Comparison of ENCODE assay signal across 39 cellular contexts in genomic region chr16:56907401-56907800, GRCh38. TPM values are rescaled to one million over a fixed set of nuclear protein-coding genes. Genes with fewer than 3 reads are reported as not detected.
"Had no signal": no experiment of that assay in that cellular context is flagged by ENCODE, and none has a peak within 500 bp of the region (broad histone marks: within the 10 kb centered on the region; RNA-seq: fewer than 3 reads in every experiment).

No MANE protein-coding gene starts in this region.

- H3K4me3 Mint-ChIP-seq: activated CD4-positive, alpha-beta memory T cell treated with anti-CD3 and anti-CD28 coated beads for 36 hours; activated CD4-positive, alpha-beta T cell treated with anti-CD3 and anti-CD28 coated beads for 36 hours; activated CD4-positive, alpha-beta T cell treated with anti-CD3 and anti-CD28 coated beads, Interleukin-2, amount 10 ng/mL, durations not matched to agents 7 days and 5 days; activated CD8-positive, alpha-beta T cell treated with anti-CD3 and anti-CD28 coated beads for 36 hours; activated naive CD4-positive, alpha-beta T cell treated with anti-CD3 and anti-CD28 coated beads for 36 hours; activated naive CD8-positive, alpha-beta T cell treated with anti-CD3 and anti-CD28 coated beads for 36 hours; activated T-cell treated with anti-CD3 and anti-CD28 coated beads, Interleukin-2, amount 50 U/mL, for 4 hours; activated T-cell treated with anti-CD3 and anti-CD28 coated beads, Interleukin-2, amount 50 U/mL, for 72 hours; activated T-helper 1 cell treated with anti-CD3 and anti-CD28 coated beads, Interleukin-12 subunit alpha, Interleukin-12 subunit beta, Interleukin-2, Interleukin-4 antibody, amounts not matched to agents 30 ng/mL and 10 ng/mL and 1 ng/mL, durations not matched to agents 14 hours and 24 hours and 36 hours; activated T-helper 17 cell treated with anti-CD3 and anti-CD28 coated beads, Interleukin-2, amount 50 U/mL, for 72 hours; T-helper 1 cell treated with Interleukin-12 subunit alpha and Interleukin-12 subunit beta and Interleukin-4 antibody, amounts not matched to agents 30 μg/mL and 1 μg/mL, for 36 hours; T-helper 2 cell treated with Interferon-gamma antibody and Interleukin-4, amounts not matched to agents 5 μg/mL and 100 μg/mL, for 36 hours had no signal

- H3K4me3 ChIP-seq: adrenal gland, body of pancreas, breast epithelium had no signal

- H3K27me3 ChIP-seq: adrenal gland, body of pancreas, brain microvascular endothelial cell, breast epithelium had no signal

- ATAC-seq: activated CD4-positive, alpha-beta T cell treated with anti-CD3 and anti-CD28 coated beads for 36 hours; activated CD4-positive, CD25-positive, alpha-beta regulatory T cell treated with anti-CD3 and anti-CD28 coated beads, Interleukin-2, amount 50 U/mL, for 24 hours; activated CD8-positive, alpha-beta T cell treated with anti-CD3 and anti-CD28 coated beads for 36 hours; activated naive CD4-positive, alpha-beta T cell treated with anti-CD3 and anti-CD28 coated beads, Interleukin-2, amount 50 U/mL, for 72 hours; activated T-cell treated with anti-CD3 and anti-CD28 coated beads, Interleukin-2, amount 50 U/mL, for 4 hours; activated T-cell treated with anti-CD3 and anti-CD28 coated beads, Interleukin-2, amount 50 U/mL, for 72 hours; activated T-helper 17 cell treated with anti-CD3 and anti-CD28 coated beads, Interleukin-2, amount 50 U/mL, for 72 hours; body of pancreas had no signal

- H3K27ac Mint-ChIP-seq: activated CD4-positive, alpha-beta memory T cell treated with anti-CD3 and anti-CD28 coated beads for 36 hours; activated CD4-positive, alpha-beta T cell treated with anti-CD3 and anti-CD28 coated beads for 36 hours; activated CD4-positive, alpha-beta T cell treated with anti-CD3 and anti-CD28 coated beads, Interleukin-2, amount 10 ng/mL, durations not matched to agents 7 days and 5 days; activated CD8-positive, alpha-beta T cell treated with anti-CD3 and anti-CD28 coated beads for 36 hours; activated naive CD4-positive, alpha-beta T cell treated with anti-CD3 and anti-CD28 coated beads for 36 hours; activated naive CD4-positive, alpha-beta T cell treated with anti-CD3 and anti-CD28 coated beads, Interleukin-2, amount 50 U/mL, for 72 hours; activated naive CD8-positive, alpha-beta T cell treated with anti-CD3 and anti-CD28 coated beads for 36 hours; activated T-cell treated with anti-CD3 and anti-CD28 coated beads, Interleukin-2, amount 50 U/mL, for 72 hours; activated T-helper 17 cell treated with anti-CD3 and anti-CD28 coated beads, Interleukin-2, amount 50 U/mL, for 72 hours; T-helper 1 cell treated with Interleukin-12 subunit alpha and Interleukin-12 subunit beta and Interleukin-4 antibody, amounts not matched to agents 30 μg/mL and 1 μg/mL, for 36 hours; T-helper 2 cell treated with Interferon-gamma antibody and Interleukin-4, amounts not matched to agents 5 μg/mL and 100 μg/mL, for 36 hours had no signal

- H3K36me3 ChIP-seq: adrenal gland, brain microvascular endothelial cell, breast epithelium had no signal

- H3K9me3 ChIP-seq: adrenal gland, body of pancreas, breast epithelium had no signal

- H3K4me1 ChIP-seq: breast epithelium had no signal

- DNase-seq: activated CD4-positive, alpha-beta memory T cell treated with anti-CD3 and anti-CD28 coated beads for 36 hours; activated CD4-positive, alpha-beta T cell treated with anti-CD3 and anti-CD28 coated beads for 1 hour; activated CD4-positive, alpha-beta T cell treated with anti-CD3 and anti-CD28 coated beads for 36 hours; activated CD4-positive, alpha-beta T cell treated with anti-CD3 and anti-CD28 coated beads for 48 hours; activated CD4-positive, alpha-beta T cell treated with anti-CD3 and anti-CD28 coated beads, Interleukin-2, amount 10 ng/mL, durations not matched to agents 7 days and 5 days; activated CD4-positive, CD25-positive, alpha-beta regulatory T cell; activated CD8-positive, alpha-beta memory T cell treated with anti-CD3 and anti-CD28 coated beads, Interleukin-2, amount 50 U/mL, for 4 hours; activated CD8-positive, alpha-beta T cell treated with anti-CD3 and anti-CD28 coated beads for 36 hours; activated effector memory CD4-positive, alpha-beta T cell treated with anti-CD3 and anti-CD28 coated beads, Interleukin-2, amount 50 U/mL, for 16 hours; activated gamma-delta T cell treated with Interleukin-2 at 50 U/mL for 16 hours; activated naive CD4-positive, alpha-beta T cell; activated naive CD4-positive, alpha-beta T cell treated with anti-CD3 and anti-CD28 coated beads for 36 hours; activated naive CD4-positive, alpha-beta T cell treated with anti-CD3 and anti-CD28 coated beads, Interleukin-2, amount 50 U/mL, for 16 hours; activated naive CD8-positive, alpha-beta T cell treated with anti-CD3 and anti-CD28 coated beads for 36 hours; activated T-cell treated with anti-CD3 and anti-CD28 coated beads for 4 hours; activated T-cell treated with anti-CD3 and anti-CD28 coated beads, Interleukin-2, amount 50 U/mL, for 1 hour; activated T-cell treated with anti-CD3 and anti-CD28 coated beads, Interleukin-2, amount 50 U/mL, for 4 hours; activated T-cell treated with anti-CD3 and anti-CD28 coated beads, Interleukin-2, amount 50 U/mL, for 72 hours; adrenal gland; amniotic stem cell; aorta; body of pancreas; brain microvascular endothelial cell; central memory CD4-positive, alpha-beta T cell; T-helper 1 cell; T-helper 2 cell; T-helper 9 cell had no signal

- H3K27ac ChIP-seq: adrenal gland, body of pancreas, brain microvascular endothelial cell, breast epithelium had no signal

- H3K9me3 Mint-ChIP-seq: activated CD4-positive, alpha-beta memory T cell treated with anti-CD3 and anti-CD28 coated beads for 36 hours; activated CD8-positive, alpha-beta T cell treated with anti-CD3 and anti-CD28 coated beads for 36 hours; activated naive CD4-positive, alpha-beta T cell treated with anti-CD3 and anti-CD28 coated beads for 36 hours; activated naive CD4-positive, alpha-beta T cell treated with anti-CD3 and anti-CD28 coated beads, Interleukin-2, amount 50 U/mL, for 72 hours; activated naive CD8-positive, alpha-beta T cell treated with anti-CD3 and anti-CD28 coated beads for 36 hours; activated T-cell treated with anti-CD3 and anti-CD28 coated beads, Interleukin-2, amount 50 U/mL, for 4 hours; activated T-helper 1 cell treated with anti-CD3 and anti-CD28 coated beads, Interleukin-12 subunit alpha, Interleukin-12 subunit beta, Interleukin-2, Interleukin-4 antibody, amounts not matched to agents 30 ng/mL and 10 ng/mL and 1 ng/mL, durations not matched to agents 14 hours and 24 hours and 36 hours; activated T-helper 17 cell treated with anti-CD3 and anti-CD28 coated beads, Interleukin-2, amount 50 U/mL, for 72 hours; T-helper 1 cell treated with Interleukin-12 subunit alpha and Interleukin-12 subunit beta and Interleukin-4 antibody, amounts not matched to agents 30 μg/mL and 1 μg/mL, for 36 hours; T-helper 2 cell treated with Interferon-gamma antibody and Interleukin-4, amounts not matched to agents 5 μg/mL and 100 μg/mL, for 36 hours had no signal

- H3K36me3 Mint-ChIP-seq: activated CD4-positive, alpha-beta memory T cell treated with anti-CD3 and anti-CD28 coated beads for 36 hours; activated naive CD4-positive, alpha-beta T cell treated with anti-CD3 and anti-CD28 coated beads, Interleukin-2, amount 50 U/mL, for 72 hours; activated naive CD8-positive, alpha-beta T cell treated with anti-CD3 and anti-CD28 coated beads for 36 hours had no signal

- H3K27me3 Mint-ChIP-seq: activated CD4-positive, alpha-beta memory T cell treated with anti-CD3 and anti-CD28 coated beads for 36 hours; activated CD4-positive, alpha-beta T cell treated with anti-CD3 and anti-CD28 coated beads for 36 hours; activated CD8-positive, alpha-beta T cell treated with anti-CD3 and anti-CD28 coated beads for 36 hours; activated naive CD8-positive, alpha-beta T cell treated with anti-CD3 and anti-CD28 coated beads for 36 hours had no signal

- FAIRE-seq: astrocyte, TTC549 had no signal

RNA-seq across cellular contexts. Expression of gene SLC12A3, which starts 42.4 kb away (rescaled TPM):
- total RNA-seq: activated CD4-positive, alpha-beta memory T cell treated with anti-CD3 and anti-CD28 coated beads for 36 hours; activated CD4-positive, alpha-beta T cell treated with anti-CD3 and anti-CD28 coated beads for 36 hours; activated CD4-positive, alpha-beta T cell treated with anti-CD3 and anti-CD28 coated beads, Interleukin-2, amount 10 ng/mL, durations not matched to agents 7 days and 5 days; activated CD8-positive, alpha-beta memory T cell treated with anti-CD3 and anti-CD28 coated beads for 36 hours; activated CD8-positive, alpha-beta T cell treated with anti-CD3 and anti-CD28 coated beads for 36 hours; activated naive CD4-positive, alpha-beta T cell treated with anti-CD3 and anti-CD28 coated beads for 36 hours; activated naive CD4-positive, alpha-beta T cell treated with anti-CD3 and anti-CD28 coated beads, Interleukin-2, amount 50 U/mL, for 72 hours; activated T-cell treated with anti-CD3 and anti-CD28 coated beads, Interleukin-2, amount 50 U/mL, for 4 hours; activated T-cell treated with anti-CD3 and anti-CD28 coated beads, Interleukin-2, amount 50 U/mL, for 72 hours; activated T-helper 1 cell treated with anti-CD3 and anti-CD28 coated beads, Interleukin-12 subunit alpha, Interleukin-12 subunit beta, Interleukin-2, Interleukin-4 antibody, amounts not matched to agents 30 ng/mL and 10 ng/mL and 1 ng/mL, durations not matched to agents 14 hours and 24 hours and 36 hours; activated T-helper 17 cell treated with anti-CD3 and anti-CD28 coated beads, Interleukin-2, amount 50 U/mL, for 72 hours; adrenal gland; aorta; body of pancreas; breast epithelium; cardiac septum; cerebellum had no signal
- polyA plus RNA-seq: aorta had no signal

RNA-seq across cellular contexts. Expression of gene CETP, which starts 54.3 kb away (rescaled TPM):
- total RNA-seq: activated CD4-positive, alpha-beta memory T cell treated with anti-CD3 and anti-CD28 coated beads for 36 hours; activated CD4-positive, alpha-beta T cell treated with anti-CD3 and anti-CD28 coated beads, Interleukin-2, amount 10 ng/mL, durations not matched to agents 7 days and 5 days; activated CD8-positive, alpha-beta T cell treated with anti-CD3 and anti-CD28 coated beads for 36 hours; activated naive CD4-positive, alpha-beta T cell treated with anti-CD3 and anti-CD28 coated beads for 36 hours; activated naive CD4-positive, alpha-beta T cell treated with anti-CD3 and anti-CD28 coated beads, Interleukin-2, amount 50 U/mL, for 72 hours; activated T-helper 17 cell treated with anti-CD3 and anti-CD28 coated beads, Interleukin-2, amount 50 U/mL, for 72 hours; astrocyte; cardiac septum had no signal
- polyA plus RNA-seq: aorta had no signal
